ENCODE assay signal across 9 cellular contexts in genomic region chrX:48890296-48890925, GRCh38. TPM values are rescaled to one million over a fixed set of nuclear protein-coding genes. Genes with fewer than 3 reads are reported as not detected.
DNase-seq lines count a peak whose midpoint lies in the region; TF ChIP-seq lines count a peak whose summit lies in the region.
"Had no signal": no experiment of that assay in that cellular context is flagged by ENCODE, and none has a peak within 500 bp of the region (broad histone marks: within the 10 kb centered on the region; RNA-seq: fewer than 3 reads in every experiment).

No MANE protein-coding gene starts in this region.

- no peaks in the 10 kb centered on the region for H3K9me3 ChIP-seq in duodenal mucosa (ENCODE audit: control insufficient read depth in 1 of 2, low read length in 2 of 2)
- H3K9me3 ChIP-seq in osteoblast (ENCODE audit: low read depth, low read length), result no peaks in the 10 kb centered on the region
- no peaks in the 10 kb centered on the region for H3K9me3 ChIP-seq in Karpas-422 (ENCODE audit: low read length)

- no peak for DNase-seq in Calu3
- peak; percentile 67 for DNase-seq in NCI-H2171 (lab: John Stamatoyannopoulos, UW)
- peak; percentile 50 for DNase-seq in osteoblast (ENCODE audit: insufficient read length, low spot score, missing footprints)
- DNase-seq in Karpas-422, result no peak
- DNase-seq in NAMALWA (ENCODE audit: low spot score), result no peak
- DNase-seq in NCI-H187 (lab: John Stamatoyannopoulos, UW), result no peak
- no peak for DNase-seq in NCI-H128 (lab: John Stamatoyannopoulos, UW; ENCODE audit: unreplicated experiment)

- H4K20me1 ChIP-seq in osteoblast (ENCODE audit: insufficient read depth, low read length), result no peaks in the 10 kb centered on the region
- peaks cover 6% of the 10 kb centered on the region; the same call in 1 of the 2 replicates for H4K20me1 ChIP-seq in Karpas-422 (ENCODE audit: insufficient read depth, low read depth, low read length)

- intact Hi-C loops in Calu3 (cut with micrococcal nuclease; ENCODE audit: unreplicated experiment), result loop anchor here (10.0 kb wide), 1 partner anchor 56 kb away; the partner anchor contains the start of gene PCSK1N

- BruUV-seq in Calu3 (replicated peaks; lab: Mats Ljungman, UMichigan), result no TSS peak

- H3K79me2 ChIP-seq in osteoblast (ENCODE audit: insufficient read depth, low read length) (peaks cover 7% of the 10 kb centered on the region), Karpas-422 (ENCODE audit: low read length) (no peaks in the 10 kb centered on the region)

- CTCF ChIA-PET in Calu3 (lab: Charles Lee), result interaction anchor here (1.5 kb wide), 1 partner anchor 27 kb away, joined by 3 read pairs; no protein-coding TSS in a partner anchor

- no peaks in the 10 kb centered on the region for H3K9me3 Mint-ChIP-seq in Calu3 (ENCODE audit: low read depth, unreplicated experiment)

- H3K27me3 ChIP-seq in duodenal mucosa (ENCODE audit: control insufficient read depth in 1 of 2, insufficient read depth in 2 of 2, low read length in 2 of 2), result no peaks in the 10 kb centered on the region
- H3K27me3 ChIP-seq in osteoblast (ENCODE audit: insufficient read depth, low read length), result no peaks in the 10 kb centered on the region
- H3K27me3 ChIP-seq in Karpas-422 (ENCODE audit: low read length), result no peaks in the 10 kb centered on the region

- H3K4me2 ChIP-seq in osteoblast (ENCODE audit: insufficient read depth, low read length) (peak overlapping the region; percentile 81), Karpas-422 (ENCODE audit: low read depth, low read length, poor library complexity, severe bottlenecking) (no peak overlapping the region)

- H3K36me3 Mint-ChIP-seq in Calu3 (ENCODE audit: insufficient read depth, unreplicated experiment), result peaks cover 38% of the 10 kb centered on the region

- no peak overlapping the region for H3K27ac ChIP-seq in duodenal mucosa (ENCODE audit: low read depth, low read length)
- H3K27ac ChIP-seq in osteoblast (ENCODE audit: low read depth, low read length), result no peak overlapping the region
- H3K27ac ChIP-seq in Karpas-422 (ENCODE audit: low read length), result no peak overlapping the region

- H2AFZ ChIP-seq in osteoblast (ENCODE audit: low read length) (peak overlapping the region; percentile 68), Karpas-422 (ENCODE audit: low read length) (no peak overlapping the region)

- H3K4me3 Mint-ChIP-seq in Calu3 (ENCODE audit: low read depth, unreplicated experiment), result peak overlapping the region; percentile 74

- H3K4me1 ChIP-seq in duodenal mucosa (ENCODE audit: control insufficient read depth in 1 of 2, insufficient read depth in 2 of 2, low read length in 2 of 2) (peaks cover 0 to 9% of the 10 kb centered on the region in 2 donors), osteoblast (ENCODE audit: insufficient read depth, low read length) (peaks cover 4% of the 10 kb centered on the region), Karpas-422 (ENCODE audit: low read length) (peaks cover 11% of the 10 kb centered on the region)

- H3K27ac Mint-ChIP-seq in Calu3 (ENCODE audit: unreplicated experiment), result peak overlapping the region; percentile 69

- H3K9ac ChIP-seq in duodenal mucosa (ENCODE audit: low read depth in 1 of 2, low read length in 2 of 2) (peak overlapping the region in 1 of 2 donors; percentile 43), Karpas-422 (ENCODE audit: low read length) (no peak overlapping the region)

- TF ChIP-seq CTCF in Calu3 (IDR thresholded peaks at IDR 0.05; ENCODE audit: unreplicated experiment) (no peak), osteoblast (IDR thresholded peaks at IDR 0.05; ENCODE audit: extremely low read depth, low read depth, low read length) (no peak)

- peaks cover 6 to 11% of the 10 kb centered on the region in 2 donors for H3K36me3 ChIP-seq in duodenal mucosa (ENCODE audit: control insufficient read depth in 1 of 2, insufficient read depth in 2 of 2, low read length in 2 of 2)
- peaks cover 3% of the 10 kb centered on the region for H3K36me3 ChIP-seq in osteoblast (ENCODE audit: insufficient read depth, low read length)
- no peaks in the 10 kb centered on the region for H3K36me3 ChIP-seq in Karpas-422 (ENCODE audit: insufficient read depth, low read length)

- H3K27me3 Mint-ChIP-seq in Calu3 (ENCODE audit: unreplicated experiment), result no peaks in the 10 kb centered on the region

- H3K4me3 ChIP-seq in duodenal mucosa (ENCODE audit: low read depth in 1 of 2, low read length in 2 of 2), result peak overlapping the region; percentile 58 to 59
- H3K4me3 ChIP-seq in osteoblast (ENCODE audit: insufficient read depth, low read length), result peak overlapping the region; percentile 69
- no peak overlapping the region for H3K4me3 ChIP-seq in Karpas-422 (ENCODE audit: low read length)

- no peaks in the 10 kb centered on the region for H3K9me2 ChIP-seq in Karpas-422 (replicated peaks; ENCODE audit: insufficient read depth, low read length)

- H3K4me1 Mint-ChIP-seq in Calu3 (ENCODE audit: low read depth, unreplicated experiment), result peaks cover 14% of the 10 kb centered on the region

RNA-seq across cellular contexts. Expression of gene TIMM17B, which starts 7.2 kb away (rescaled TPM):
- 86.1 and 96.8 TPM in 2 replicates for total RNA-seq in Calu3 (2022)
- total RNA-seq in osteoblast, result 20.6 and 24.2 TPM in 2 replicates
- total RNA-seq in Karpas-422 (2014; rRNA removed; shearing (Covaris generic); ENCODE audit: low replicate concordance), result 84.5 and 108 TPM in 2 replicates

RNA-seq across cellular contexts. Expression of gene PQBP1, which starts 7.3 kb away (rescaled TPM):
- 110 and 113 TPM in 2 replicates for total RNA-seq in Calu3 (2022)
- total RNA-seq in osteoblast, result 32.9 and 33.6 TPM in 2 replicates
- total RNA-seq in Karpas-422 (2014; rRNA removed; shearing (Covaris generic); ENCODE audit: low replicate concordance), result 40.3 and 78.0 TPM in 2 replicates

RNA-seq across cellular contexts. Expression of gene SLC35A2, which starts 21.0 kb away (rescaled TPM):
- total RNA-seq in Calu3 (2022) (68.1 and 81.0 TPM in 2 replicates), osteoblast (15.3 and 15.6 TPM in 2 replicates)
- total RNA-seq in Karpas-422 (2014; rRNA removed; shearing (Covaris generic); ENCODE audit: low replicate concordance), result 12.7 and 15.1 TPM in 2 replicates

RNA-seq across cellular contexts. Expression of gene PIM2, which starts 28.4 kb away (rescaled TPM):
- total RNA-seq in Calu3 (2022), result 12.8 and 13.9 TPM in 2 replicates
- total RNA-seq in osteoblast, result 4.3 and 4.7 TPM in 2 replicates
- 23.1 and 33.8 TPM in 2 replicates for total RNA-seq in Karpas-422 (2014; rRNA removed; shearing (Covaris generic); ENCODE audit: low replicate concordance)

RNA-seq across cellular contexts. Expression of gene PCSK1N, which starts 55.0 kb away (rescaled TPM):
- total RNA-seq in Calu3 (2022) (53.3 and 70.5 TPM in 2 replicates), osteoblast (not detected in 2 replicates)
- not detected in 2 replicates for total RNA-seq in Karpas-422 (2014; rRNA removed; shearing (Covaris generic); ENCODE audit: low replicate concordance)
- total RNA-seq: HT1080 had no signal

Comparison
In these comparisons a context has a peak if more than half of its experiments do, and no peak if none do; other contexts are left out.
1. DNase-seq: peak in NCI-H2171 (single experiment) and osteoblast (single experiment); none in Calu3 (single experiment), Karpas-422 (single experiment), NAMALWA (single experiment), NCI-H187 (0 of 2) and NCI-H128 (single experiment).